12 cellular contexts compared by ENCODE assay signal in the genomic region with DNA sequence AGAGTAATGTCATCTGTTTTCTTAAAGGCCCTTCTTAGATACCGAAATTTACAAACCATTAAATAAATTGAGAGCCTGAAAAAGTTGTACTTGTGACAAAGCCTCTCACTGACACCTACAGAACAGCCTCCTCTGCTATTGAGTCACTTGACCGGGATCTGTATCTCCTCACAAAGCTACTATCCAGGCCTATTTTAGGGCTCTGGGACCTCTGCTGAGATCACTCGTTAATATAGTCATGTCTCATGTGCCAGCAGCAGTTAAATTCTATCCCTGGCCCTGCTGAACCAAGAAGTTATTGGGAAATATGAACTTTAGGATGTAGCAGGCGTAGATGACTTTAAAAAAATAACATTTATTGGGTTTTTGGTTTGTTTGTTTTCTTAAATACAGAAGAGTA.
"Had no signal": no experiment of that assay in that cellular context is flagged by ENCODE, and none has a peak within 500 bp of the region (broad histone marks: within the 10 kb centered on the region; RNA-seq: fewer than 3 reads in every experiment).

No MANE protein-coding gene starts in this region.

- H3K4me1 ChIP-seq: adrenal gland, tibial artery, vagina had no signal

- H3K27me3 ChIP-seq: adrenal gland, tibial artery, vagina had no signal

- H3K9me3 Mint-ChIP-seq: activated B cell treated with CpG ODN at 0.5 μM for 24 hours; activated CD8-positive, alpha-beta T cell treated with anti-CD3 and anti-CD28 coated beads for 36 hours; stimulated activated naive B cell treated with anti-CD40 and anti-IgM and Interleukin-4, amounts not matched to agents 10 μg/mL and 1 μg/mL and 100 μg/mL, for 72 hours had no signal

- H3K27ac Mint-ChIP-seq: activated B cell treated with CpG ODN at 0.5 μM for 24 hours; activated CD8-positive, alpha-beta T cell treated with anti-CD3 and anti-CD28 coated beads for 36 hours; stimulated activated naive B cell treated with anti-CD40 and anti-IgM and Interleukin-4, amounts not matched to agents 10 μg/mL and 1 μg/mL and 100 μg/mL, for 72 hours had no signal

- H3K4me1 Mint-ChIP-seq: activated B cell treated with CpG ODN at 0.5 μM for 24 hours had no signal

- H3K9me3 ChIP-seq: adrenal gland, tibial artery, vagina had no signal

- H3K27me3 Mint-ChIP-seq: activated B cell treated with CpG ODN at 0.5 μM for 24 hours; activated CD8-positive, alpha-beta T cell treated with anti-CD3 and anti-CD28 coated beads for 36 hours; stimulated activated naive B cell treated with anti-CD40 and anti-IgM and Interleukin-4, amounts not matched to agents 10 μg/mL and 1 μg/mL and 100 μg/mL, for 72 hours; T-helper 17 cell had no signal

- H3K27ac ChIP-seq: adrenal gland, tibial artery, vagina had no signal

- H3K4me3 Mint-ChIP-seq: activated B cell treated with CpG ODN at 0.5 μM for 24 hours; activated CD8-positive, alpha-beta T cell treated with anti-CD3 and anti-CD28 coated beads for 36 hours; stimulated activated naive B cell treated with anti-CD40 and anti-IgM and Interleukin-4, amounts not matched to agents 10 μg/mL and 1 μg/mL and 100 μg/mL, for 72 hours; T-helper 17 cell had no signal

- ATAC-seq: activated CD8-positive, alpha-beta T cell treated with anti-CD3 and anti-CD28 coated beads for 36 hours; esophagus mucosa; stimulated activated naive B cell treated with anti-CD40 and anti-IgM and Interleukin-4, amounts not matched to agents 10 μg/mL and 1 μg/mL and 100 μg/mL, for 72 hours; T-helper 17 cell had no signal

- H3K4me3 ChIP-seq: adrenal gland, tibial artery, vagina had no signal

- DNase-seq: activated B cell treated with CpG ODN at 0.5 μM for 24 hours; activated CD4-positive, alpha-beta T cell treated with anti-CD3 and anti-CD28 coated beads for 48 hours; activated CD8-positive, alpha-beta memory T cell treated with anti-CD3 and anti-CD28 coated beads, Interleukin-2, amount 50 U/mL, for 4 hours; activated CD8-positive, alpha-beta T cell treated with anti-CD3 and anti-CD28 coated beads for 36 hours; adrenal gland; mesendoderm; stimulated activated CD4-positive, alpha-beta T cell treated with anti-CD3 and anti-CD28 coated beads, Interleukin-2, amount 100 ng/mL, for 48 hours; stimulated activated naive B cell treated with anti-CD40 and anti-IgM and Interleukin-4, amounts not matched to agents 10 μg/mL and 1 μg/mL and 100 μg/mL, for 72 hours; T-helper 17 cell; tibial artery had no signal
